Comparison of ENCODE assay signal across 22 cellular contexts in the genomic region with DNA sequence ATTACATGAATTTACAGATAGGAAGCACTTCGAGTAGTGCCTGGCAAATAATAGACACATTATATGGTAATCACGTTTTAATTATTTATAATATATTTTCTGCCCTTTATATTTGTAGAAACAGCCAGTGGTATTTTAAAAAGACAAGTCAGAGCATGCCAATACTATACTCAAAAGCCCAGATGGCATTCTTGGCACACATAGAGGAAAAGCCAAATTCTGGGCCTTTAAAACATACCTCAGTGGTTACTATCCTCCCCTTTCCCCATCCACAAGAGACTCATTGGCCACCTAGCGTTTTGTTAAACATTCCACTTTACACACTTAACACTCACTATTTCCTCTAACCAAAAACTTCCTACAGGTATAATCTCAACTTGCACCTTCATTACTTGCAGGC.
DNase-seq lines count a peak whose midpoint lies in the region; ATAC-seq and TF ChIP-seq lines count a peak whose summit lies in the region.
"Had no signal": no experiment of that assay in that cellular context is flagged by ENCODE, and none has a peak within 500 bp of the region (broad histone marks: within the 10 kb centered on the region; RNA-seq: fewer than 3 reads in every experiment).

No MANE protein-coding gene starts in this region.

- no peak for TF ChIP-seq POLR2A in gastrocnemius medialis (IDR thresholded peaks at IDR 0.05)

- H3K4me3 ChIP-seq in RWPE2 (ENCODE audit: severe bottlenecking) = no peak overlapping the region
- no peak overlapping the region for H3K4me3 ChIP-seq in gastrocnemius medialis
- H3K4me3 ChIP-seq: GM12878, Peyer's patch, SJCRH30 had no signal

- H3K9me3 ChIP-seq in RWPE2 (ENCODE audit: severe bottlenecking) (no peaks in the 10 kb centered on the region), gastrocnemius medialis (no peaks in the 10 kb centered on the region)
- H3K9me3 ChIP-seq: Peyer's patch, SJCRH30 had no signal

- H3K36me3 ChIP-seq in RWPE2 (ENCODE audit: low read depth) (no peaks in the 10 kb centered on the region), gastrocnemius medialis (no peaks in the 10 kb centered on the region)
- H3K36me3 ChIP-seq: Peyer's patch, SJCRH30 had no signal

- no peaks in the 10 kb centered on the region for H3K27me3 ChIP-seq in RWPE2 (ENCODE audit: insufficient read depth, poor library complexity, severe bottlenecking)
- no peaks in the 10 kb centered on the region for H3K27me3 ChIP-seq in gastrocnemius medialis
- H3K27me3 ChIP-seq: Peyer's patch, SJCRH30 had no signal

- in situ Hi-C loops in gastrocnemius medialis (cut with MboI; ENCODE audit: low sequenced_read_pairs in 4 of 4) = no loop called here

- peak; percentile 38; the same call in 1 of the 3 replicates for ATAC-seq in RWPE2 (ENCODE audit: low read depth)
- ATAC-seq in gastrocnemius medialis = no peak
- ATAC-seq: GM12878, SK-N-SH treated with all-trans-retinoic acid at 6 μM for 48 hours had no signal

- intact Hi-C loops in gastrocnemius medialis (cut with DNase I; ENCODE audit: low total_unique reads) = no loop called here

- TF ChIP-seq CTCF in RWPE2 (IDR thresholded peaks at IDR 0.05; ENCODE audit: poor library complexity, severe bottlenecking) (no peak), gastrocnemius medialis (IDR thresholded peaks at IDR 0.05 in 4 of 5, conservative IDR thresholded peaks at IDR 0.05 in 1 of 5) (no peak)

- H3K27ac ChIP-seq in RWPE2 (ENCODE audit: poor library complexity, severe bottlenecking) = no peak overlapping the region
- H3K27ac ChIP-seq in gastrocnemius medialis = no peak overlapping the region
- H3K27ac ChIP-seq: KMS-11, Peyer's patch, SJCRH30 had no signal

- H3K4me1 ChIP-seq in RWPE2 (ENCODE audit: insufficient read depth, poor library complexity, severe bottlenecking) = no peaks in the 10 kb centered on the region
- H3K4me1 ChIP-seq in gastrocnemius medialis = no peaks in the 10 kb centered on the region
- H3K4me1 ChIP-seq: Peyer's patch, SJCRH30 had no signal

- DNase-seq in DMS 273 treated with DMSO at 0.1 percent for 48 hours (lab: John Stamatoyannopoulos, UW) = peak; percentile 67
- peak; percentile 9 for DNase-seq in NCI-H2171 (lab: John Stamatoyannopoulos, UW)
- no peak for DNase-seq in RWPE2 (ENCODE audit: low spot score)
- DNase-seq in cerebellum (ENCODE audit: low spot score) = peak; percentile 20
- DNase-seq in dedifferentiated amniotic fluid mesenchymal stem cell (ENCODE audit: extremely low spot score) = no peak
- DNase-seq in NK-92 (lab: John Stamatoyannopoulos, UW; ENCODE audit: unreplicated experiment) = no peak
- DNase-seq in gastrocnemius medialis = no peak
- no peak for DNase-seq in LoVo (ENCODE audit: low spot score)
- DNase-seq: Calu3, GDM1, HCEC 1CT, IMR-90, NCI-H1092, NCI-H1417 treated with DMSO at 0.1 percent for 48 hours, NCI-H187 treated with DMSO at 0.1 percent for 48 hours, NCI-H69, OCI-M1, Peyer's patch, SJCRH30 had no signal

Comparison
In these comparisons a context has a peak if more than half of its experiments do, and no peak if none do; other contexts are left out.
1. DNase-seq: peak in DMS 273 treated with DMSO at 0.1 percent for 48 hours (single experiment), NCI-H2171 (single experiment) and cerebellum (single experiment); none in RWPE2 (single experiment), dedifferentiated amniotic fluid mesenchymal stem cell (single experiment), NK-92 (single experiment), gastrocnemius medialis (0 of 2) and LoVo (single experiment).